13 cellular contexts compared by ENCODE assay signal in the genomic region with DNA sequence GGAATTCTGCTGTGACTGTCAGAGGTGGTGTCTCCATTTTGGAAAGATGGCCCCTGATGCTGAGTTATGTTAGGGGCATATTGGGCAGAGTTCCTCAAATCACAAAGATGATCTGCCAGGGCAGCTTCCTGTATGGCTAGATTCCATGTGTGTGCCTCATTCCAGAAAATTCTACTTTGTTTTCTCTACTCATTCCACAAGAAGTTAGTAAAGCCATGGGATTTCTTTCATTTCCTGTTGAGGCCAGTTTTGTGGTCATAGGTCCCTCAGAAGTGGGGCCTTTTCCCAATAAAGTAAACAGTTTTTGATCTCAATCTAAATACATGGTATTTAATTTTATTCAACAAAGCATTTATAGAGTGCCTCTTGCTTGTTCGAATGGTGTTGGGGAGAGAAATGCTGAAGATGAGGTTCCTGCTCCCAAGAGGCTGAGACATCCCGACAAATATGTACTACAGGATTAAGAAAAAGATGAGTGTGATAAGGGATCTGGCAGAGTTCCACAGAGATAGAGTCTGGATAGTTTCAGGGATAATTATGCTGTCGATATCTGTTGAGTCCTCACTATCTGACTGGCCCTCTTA. TPM values are rescaled to one million over a fixed set of nuclear protein-coding genes. Genes with fewer than 3 reads are reported as not detected.
DNase-seq lines count a peak whose midpoint lies in the region; ATAC-seq lines count a peak whose summit lies in the region.
"Had no signal": no experiment of that assay in that cellular context is flagged by ENCODE, and none has a peak within 500 bp of the region (broad histone marks: within the 10 kb centered on the region; RNA-seq: fewer than 3 reads in every experiment).

No MANE protein-coding gene starts in this region.

- ATAC-seq in stimulated activated naive B cell treated with anti-CD40 and anti-IgM and Interleukin-4, amounts not matched to agents 10 μg/mL and 1 μg/mL and 100 μg/mL, for 72 hours (replicated peaks), result no peak
- no peak for ATAC-seq in left colon
- ATAC-seq: HCT116; stimulated activated naive CD8-positive, alpha-beta T cell treated with anti-CD3 and anti-CD28 coated beads, Interleukin-15, Interleukin-2, amounts not matched to agents 100 U/mL and 50 U/mL, for 24 hours had no signal

- no peak overlapping the region for H3K27ac Mint-ChIP-seq in stimulated activated naive B cell treated with anti-CD40 and anti-IgM and Interleukin-4, amounts not matched to agents 10 μg/mL and 1 μg/mL and 100 μg/mL, for 72 hours

- H3K9me3 Mint-ChIP-seq in stimulated activated naive B cell treated with anti-CD40 and anti-IgM and Interleukin-4, amounts not matched to agents 10 μg/mL and 1 μg/mL and 100 μg/mL, for 72 hours, result peaks cover 0 to 2% of the 10 kb centered on the region in 2 donors
- H3K9me3 Mint-ChIP-seq: CD8-positive, alpha-beta memory T cell; neural progenitor cell had no signal

- DNase-seq in Daoy (ENCODE audit: low read depth), result peak; percentile 86
- peak; percentile 82 for DNase-seq in SK-N-DZ (ENCODE audit: low spot score)
- peak; percentile 86 for DNase-seq in fibroblast of gingiva (ENCODE audit: low read depth)
- peak; percentile 45 for DNase-seq in pulmonary artery endothelial cell (ENCODE audit: low read depth, low spot score)
- no peak for DNase-seq in superior temporal gyrus (ENCODE audit: extremely low spot score)
- DNase-seq in iPS-NIHi7 (ENCODE audit: extremely low spot score), result no peak
- no peak for DNase-seq in stimulated activated naive B cell treated with anti-CD40 and anti-IgM and Interleukin-4, amounts not matched to agents 10 μg/mL and 1 μg/mL and 100 μg/mL, for 72 hours
- no peak for DNase-seq in left colon
- DNase-seq: activated effector memory CD4-positive, alpha-beta T cell treated with anti-CD3 and anti-CD28 coated beads, Interleukin-2, amount 50 U/mL, for 16 hours; CD8-positive, alpha-beta memory T cell; stimulated activated naive CD8-positive, alpha-beta T cell treated with anti-CD3 and anti-CD28 coated beads, Interleukin-15, Interleukin-2, amounts not matched to agents 100 U/mL and 50 U/mL, for 24 hours had no signal

- peaks cover 0 to 4% of the 10 kb centered on the region in 2 donors for H3K36me3 Mint-ChIP-seq in stimulated activated naive B cell treated with anti-CD40 and anti-IgM and Interleukin-4, amounts not matched to agents 10 μg/mL and 1 μg/mL and 100 μg/mL, for 72 hours

- intact Hi-C loops in left colon (cut with DNase I, micrococcal nuclease), result loop anchor here in 1 of 2 donors (5.0 kb wide), 1 partner anchor 173 kb away; no protein-coding TSS in a partner anchor

- H3K4me1 Mint-ChIP-seq in stimulated activated naive B cell treated with anti-CD40 and anti-IgM and Interleukin-4, amounts not matched to agents 10 μg/mL and 1 μg/mL and 100 μg/mL, for 72 hours, result peaks cover 20 to 22% of the 10 kb centered on the region in 2 donors
- H3K4me1 Mint-ChIP-seq: CD8-positive, alpha-beta memory T cell had no signal

- H3K4me3 Mint-ChIP-seq in stimulated activated naive B cell treated with anti-CD40 and anti-IgM and Interleukin-4, amounts not matched to agents 10 μg/mL and 1 μg/mL and 100 μg/mL, for 72 hours, result no peak overlapping the region
- H3K4me3 Mint-ChIP-seq: CD8-positive, alpha-beta memory T cell; neural progenitor cell had no signal

- H3K27me3 Mint-ChIP-seq in stimulated activated naive B cell treated with anti-CD40 and anti-IgM and Interleukin-4, amounts not matched to agents 10 μg/mL and 1 μg/mL and 100 μg/mL, for 72 hours, result no peaks in the 10 kb centered on the region

RNA-seq across cellular contexts. Expression of a gene that starts 33.0 kb away (rescaled TPM):
- total RNA-seq in Daoy (2014; rRNA removed; shearing (Covaris generic)), result 10.3 and 12.1 TPM in 2 replicates
- 3.1 and 3.7 TPM in 2 replicates for polyA plus RNA-seq in SK-N-DZ (2014; cell fraction: cytosol; rRNA removed)
- 3.0 and 4.3 TPM in 2 replicates for polyA plus RNA-seq in SK-N-DZ (2014; cell fraction: nucleus; rRNA removed)
- 2.2 and 3.2 TPM in 2 replicates for total RNA-seq in pulmonary artery endothelial cell
- total RNA-seq in left colon, result 1 to 10 TPM; 3.2 to 3.8 TPM

RNA-seq across cellular contexts. Expression of a gene that starts 52.2 kb away (rescaled TPM):
- total RNA-seq in Daoy (2014; rRNA removed; shearing (Covaris generic)), result 0.06 TPM in 1 of 2 replicates, not detected in the other
- polyA plus RNA-seq in SK-N-DZ (2014; cell fraction: cytosol; rRNA removed), result not detected in 2 replicates
- polyA plus RNA-seq in SK-N-DZ (2014; cell fraction: nucleus; rRNA removed), result 0.22 TPM in 1 of 2 replicates, not detected in the other
- total RNA-seq in pulmonary artery endothelial cell, result not detected in 2 replicates
- total RNA-seq in left colon, result 1 to 10 TPM; 3.5 to 6.4 TPM

Comparison
In these comparisons a context has a peak if more than half of its experiments do, and no peak if none do; other contexts are left out.
1. DNase-seq: peak in Daoy (single experiment), SK-N-DZ (single experiment), fibroblast of gingiva (single experiment) and pulmonary artery endothelial cell (single experiment); none in superior temporal gyrus (single experiment), iPS-NIHi7 (single experiment), stimulated activated naive B cell treated with anti-CD40 and anti-IgM and Interleukin-4, amounts not matched to agents 10 μg/mL and 1 μg/mL and 100 μg/mL, for 72 hours (single experiment) and left colon (0 of 2).